ENCODE assay signal across 14 cellular contexts in genomic region chr1:45862008-45862407, GRCh38.
"Had no signal": no experiment of that assay in that cellular context is flagged by ENCODE, and none has a peak within 500 bp of the region (broad histone marks: within the 10 kb centered on the region; RNA-seq: fewer than 3 reads in every experiment).

No MANE protein-coding gene starts in this region.

- ATAC-seq: left colon; naive thymus-derived CD4-positive, alpha-beta T cell had no signal

- H3K9ac ChIP-seq: parathyroid adenoma had no signal

- H3K36me3 ChIP-seq: brain microvascular endothelial cell had no signal

- H3K27me3 ChIP-seq: brain microvascular endothelial cell had no signal

- H3K27ac ChIP-seq: brain microvascular endothelial cell, parathyroid adenoma had no signal

- DNase-seq: activated CD4-positive, CD25-positive, alpha-beta regulatory T cell treated with anti-CD3 and anti-CD28 coated beads, Interleukin-2, amount 50 U/mL, for 72 hours; activated CD8-positive, alpha-beta memory T cell treated with anti-CD3 and anti-CD28 coated beads for 24 hours; activated naive CD4-positive, alpha-beta T cell; amygdala; brain microvascular endothelial cell; cerebellar nuclear complex; left colon; naive thymus-derived CD4-positive, alpha-beta T cell; retina; SW 1271; trophoblast cell had no signal

- H3K79me2 ChIP-seq: parathyroid adenoma had no signal

- H3K4me3 Mint-ChIP-seq: dendritic cell treated with granulocyte-macrophage colony-stimulating factor and Interleukin-4, amounts not matched to agents 40 ng/mL and 50 ng/mL, for 4 days; naive thymus-derived CD4-positive, alpha-beta T cell; T-helper 2 cell treated with Interferon-gamma antibody and Interleukin-4, amounts not matched to agents 5 μg/mL and 100 μg/mL, for 36 hours had no signal

- H3K9me3 Mint-ChIP-seq: dendritic cell treated with granulocyte-macrophage colony-stimulating factor and Interleukin-4, amounts not matched to agents 40 ng/mL and 50 ng/mL, for 4 days had no signal

- H3K27ac Mint-ChIP-seq: dendritic cell treated with granulocyte-macrophage colony-stimulating factor and Interleukin-4, amounts not matched to agents 40 ng/mL and 50 ng/mL, for 4 days; naive thymus-derived CD4-positive, alpha-beta T cell; T-helper 2 cell treated with Interferon-gamma antibody and Interleukin-4, amounts not matched to agents 5 μg/mL and 100 μg/mL, for 36 hours had no signal

- H2AFZ ChIP-seq: parathyroid adenoma had no signal

- H3K4me1 ChIP-seq: parathyroid adenoma had no signal

- H3K27me3 Mint-ChIP-seq: naive thymus-derived CD4-positive, alpha-beta T cell had no signal
